In the genomic region with DNA sequence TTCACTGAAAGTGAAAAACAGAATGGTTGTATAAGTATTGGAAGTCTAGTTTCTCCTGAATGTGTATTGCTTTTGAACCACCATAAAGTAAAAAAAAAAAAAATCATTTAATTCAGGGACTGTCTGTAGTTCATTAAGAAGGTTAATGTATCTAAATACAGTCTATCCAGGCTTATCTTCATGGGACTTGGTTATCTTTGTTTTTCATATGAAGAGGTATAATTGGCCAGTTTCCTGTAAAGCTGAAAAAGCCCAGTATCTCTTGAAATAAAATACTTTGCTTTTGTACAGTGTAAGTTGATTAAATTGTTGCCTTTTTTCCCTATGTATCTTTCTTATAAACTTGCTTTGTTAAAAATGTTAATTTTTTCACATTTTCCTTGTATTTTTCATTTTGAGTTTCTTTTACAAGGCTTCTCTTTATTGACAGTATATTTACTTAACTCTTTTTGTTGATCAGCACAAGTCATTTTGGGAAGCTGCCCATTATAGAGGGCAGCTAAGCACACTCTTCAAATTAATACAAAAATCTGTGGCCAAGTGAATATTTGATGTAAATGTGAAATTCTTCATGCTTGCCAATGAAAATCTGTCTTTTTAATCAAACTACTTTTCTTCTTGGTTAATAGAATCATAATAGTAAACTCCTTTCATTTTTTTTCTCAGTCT, we compare ENCODE assay signal across 1 cellular context.
TF ChIP-seq lines count a peak whose summit lies in the region.

No MANE protein-coding gene starts in this region.

TF ChIP-seq in HepG2, 621 proteins besides CTCF, POLR2A, EP300 and RAD21 (continued from another document):
- TF ChIP-seq, protein P1, sequence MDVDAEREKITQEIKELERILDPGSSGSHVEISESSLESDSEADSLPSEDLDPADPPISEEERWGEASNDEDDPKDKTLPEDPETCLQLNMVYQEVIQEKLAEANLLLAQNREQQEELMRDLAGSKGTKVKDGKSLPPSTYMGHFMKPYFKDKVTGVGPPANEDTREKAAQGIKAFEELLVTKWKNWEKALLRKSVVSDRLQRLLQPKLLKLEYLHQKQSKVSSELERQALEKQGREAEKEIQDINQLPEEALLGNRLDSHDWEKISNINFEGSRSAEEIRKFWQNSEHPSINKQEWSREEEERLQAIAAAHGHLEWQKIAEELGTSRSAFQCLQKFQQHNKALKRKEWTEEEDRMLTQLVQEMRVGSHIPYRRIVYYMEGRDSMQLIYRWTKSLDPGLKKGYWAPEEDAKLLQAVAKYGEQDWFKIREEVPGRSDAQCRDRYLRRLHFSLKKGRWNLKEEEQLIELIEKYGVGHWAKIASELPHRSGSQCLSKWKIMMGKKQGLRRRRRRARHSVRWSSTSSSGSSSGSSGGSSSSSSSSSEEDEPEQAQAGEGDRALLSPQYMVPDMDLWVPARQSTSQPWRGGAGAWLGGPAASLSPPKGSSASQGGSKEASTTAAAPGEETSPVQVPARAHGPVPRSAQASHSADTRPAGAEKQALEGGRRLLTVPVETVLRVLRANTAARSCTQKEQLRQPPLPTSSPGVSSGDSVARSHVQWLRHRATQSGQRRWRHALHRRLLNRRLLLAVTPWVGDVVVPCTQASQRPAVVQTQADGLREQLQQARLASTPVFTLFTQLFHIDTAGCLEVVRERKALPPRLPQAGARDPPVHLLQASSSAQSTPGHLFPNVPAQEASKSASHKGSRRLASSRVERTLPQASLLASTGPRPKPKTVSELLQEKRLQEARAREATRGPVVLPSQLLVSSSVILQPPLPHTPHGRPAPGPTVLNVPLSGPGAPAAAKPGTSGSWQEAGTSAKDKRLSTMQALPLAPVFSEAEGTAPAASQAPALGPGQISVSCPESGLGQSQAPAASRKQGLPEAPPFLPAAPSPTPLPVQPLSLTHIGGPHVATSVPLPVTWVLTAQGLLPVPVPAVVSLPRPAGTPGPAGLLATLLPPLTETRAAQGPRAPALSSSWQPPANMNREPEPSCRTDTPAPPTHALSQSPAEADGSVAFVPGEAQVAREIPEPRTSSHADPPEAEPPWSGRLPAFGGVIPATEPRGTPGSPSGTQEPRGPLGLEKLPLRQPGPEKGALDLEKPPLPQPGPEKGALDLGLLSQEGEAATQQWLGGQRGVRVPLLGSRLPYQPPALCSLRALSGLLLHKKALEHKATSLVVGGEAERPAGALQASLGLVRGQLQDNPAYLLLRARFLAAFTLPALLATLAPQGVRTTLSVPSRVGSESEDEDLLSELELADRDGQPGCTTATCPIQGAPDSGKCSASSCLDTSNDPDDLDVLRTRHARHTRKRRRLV (CRISPR knock-in tag; IDR thresholded peaks at IDR 0.05): no peak
- TF ChIP-seq ATM (IDR thresholded peaks at IDR 0.05; ENCODE audit: borderline replicate concordance) (no peak), NR2F2 (IDR thresholded peaks at IDR 0.05; ENCODE audit: borderline replicate concordance, low read depth) (no peak), GABPA (IDR thresholded peaks at IDR 0.05; ENCODE audit: low read depth, low read length) (no peak), GABPA (CRISPR knock-in tag; IDR thresholded peaks at IDR 0.05; ENCODE audit: low read depth) (no peak), ERF (CRISPR knock-in tag; IDR thresholded peaks at IDR 0.05) (no peak), HNRNPH1 (optimal IDR thresholded peaks at IDR 0.05; ENCODE audit: low read depth, low read length) (no peak), ATAD3A (CRISPR knock-in tag; IDR thresholded peaks at IDR 0.05) (no peak), FOXK1 (CRISPR knock-in tag; IDR thresholded peaks at IDR 0.05; ENCODE audit: borderline replicate concordance, low read depth) (no peak)
- TF ChIP-seq, protein P2, sequence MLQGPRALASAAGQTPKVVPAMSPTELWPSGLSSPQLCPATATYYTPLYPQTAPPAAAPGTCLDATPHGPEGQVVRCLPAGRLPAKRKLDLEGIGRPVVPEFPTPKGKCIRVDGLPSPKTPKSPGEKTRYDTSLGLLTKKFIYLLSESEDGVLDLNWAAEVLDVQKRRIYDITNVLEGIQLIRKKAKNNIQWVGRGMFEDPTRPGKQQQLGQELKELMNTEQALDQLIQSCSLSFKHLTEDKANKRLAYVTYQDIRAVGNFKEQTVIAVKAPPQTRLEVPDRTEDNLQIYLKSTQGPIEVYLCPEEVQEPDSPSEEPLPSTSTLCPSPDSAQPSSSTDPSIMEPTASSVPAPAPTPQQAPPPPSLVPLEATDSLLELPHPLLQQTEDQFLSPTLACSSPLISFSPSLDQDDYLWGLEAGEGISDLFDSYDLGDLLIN (CRISPR knock-in tag; IDR thresholded peaks at IDR 0.05; ENCODE audit: borderline replicate concordance): no peak
